8 cellular contexts compared by ENCODE assay signal in the genomic region with DNA sequence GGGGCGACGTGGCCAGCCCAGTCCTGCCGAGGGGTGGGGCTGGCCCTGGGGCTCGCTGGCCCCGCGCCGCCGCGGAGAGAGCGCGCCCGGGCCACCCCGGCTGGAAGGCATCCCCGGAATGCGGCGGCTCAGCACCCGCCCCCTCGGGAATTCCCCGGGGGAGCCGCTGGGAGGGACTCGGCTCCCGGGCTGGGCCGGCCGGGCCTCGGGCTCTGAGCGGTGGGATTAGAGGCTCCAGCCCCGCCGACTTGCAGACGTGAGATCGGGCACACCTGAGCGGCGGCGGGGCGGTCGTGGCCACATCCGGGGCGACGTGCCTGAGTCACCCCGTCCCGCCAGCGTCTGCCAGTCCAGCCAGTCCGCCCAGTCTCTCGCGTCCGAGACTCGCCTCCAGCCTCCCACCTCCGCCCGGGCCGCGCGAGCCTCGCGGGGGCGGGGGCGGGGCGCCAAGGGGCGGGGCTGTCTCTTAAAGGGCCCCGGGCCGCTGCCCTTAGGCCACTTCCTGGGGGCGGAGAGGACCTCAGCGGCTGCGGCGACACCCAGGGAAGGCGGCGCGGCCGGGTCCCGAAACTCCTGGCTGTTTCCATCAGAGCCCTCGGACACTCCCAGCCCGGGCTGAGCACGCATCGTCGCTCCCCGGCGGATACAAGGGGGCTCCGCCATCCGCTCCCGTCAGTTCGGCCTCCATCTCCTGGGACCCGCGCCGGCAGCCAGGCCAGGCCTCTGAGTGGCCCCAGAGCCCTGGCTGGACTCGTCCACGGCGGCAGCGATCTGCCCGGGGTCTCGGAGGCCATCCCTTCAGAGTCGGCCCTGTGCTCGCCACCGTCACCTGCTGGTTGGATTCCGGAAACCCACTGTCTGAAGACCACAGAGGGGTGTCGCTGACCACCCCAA. TPM values are rescaled to one million over a fixed set of nuclear protein-coding genes. Genes with fewer than 3 reads are reported as not detected.
DNase-seq lines count a peak whose midpoint lies in the region; ATAC-seq and TF ChIP-seq lines count a peak whose summit lies in the region.

KCTD11 (plus strand) TSS at position 498 of the 894 bp plus-strand sequence.

- TF ChIP-seq CTCF in endodermal cell (conservative IDR thresholded peaks at IDR 0.05) = peak; percentile 78

- peak within 1 kb of the TSS; percentile 91 for H3K9ac ChIP-seq in endodermal cell (ENCODE audit: extremely low read depth, low read length, poor library complexity, severe bottlenecking)

- peak; percentile 62 for ATAC-seq in HG02943 (IDR thresholded peaks at IDR 0.05; ENCODE audit: low read depth, unreplicated experiment)

- WGBS in endodermal cell (ENCODE audit: insufficient coverage in 1 of 2, insufficient read length in 1 of 2), 2 experiments = 0 to 1% methylated on average over 36 to 93 of the region's 93 CpGs
- WGBS in mesodermal cell (ENCODE audit: insufficient coverage in 2 of 2), 2 experiments = 0% methylated on average over 84 to 86 of the region's 93 CpGs

- H3K36me3 Mint-ChIP-seq in endodermal cell (ENCODE audit: low read depth) = no peaks in the 10 kb centered on the region

- H3K36me3 ChIP-seq in endodermal cell (ENCODE audit: control insufficient read depth, insufficient read depth, low read length) (no peaks in the 10 kb centered on the region), mesodermal cell (ENCODE audit: control insufficient read depth, insufficient read depth, low read length) (no peaks in the 10 kb centered on the region)

- H3K4me1 ChIP-seq in endodermal cell (ENCODE audit: control insufficient read depth, insufficient read depth, low read length) = peaks cover 5% of the 10 kb centered on the region
- H3K4me1 ChIP-seq in mesodermal cell (ENCODE audit: control insufficient read depth, insufficient read depth, low read length, poor library complexity, severe bottlenecking) = peaks cover 29% of the 10 kb centered on the region

- peaks cover 15% of the 10 kb centered on the region for H3K4me1 Mint-ChIP-seq in endodermal cell

- peaks cover 23% of the 10 kb centered on the region for H3K27me3 Mint-ChIP-seq in endodermal cell (ENCODE audit: insufficient read depth)

- no peaks in the 10 kb centered on the region for H3K9me3 Mint-ChIP-seq in endodermal cell

- H3K27me3 ChIP-seq in endodermal cell (ENCODE audit: control insufficient read depth, insufficient read depth, low read length, poor library complexity, severe bottlenecking) = no peaks in the 10 kb centered on the region

- peak; percentile 42 for DNase-seq in DMS79 treated with DMSO at 0.1 percent for 48 hours (lab: John Stamatoyannopoulos, UW)
- no peak for DNase-seq in DMS79 (lab: John Stamatoyannopoulos, UW)
- peak; percentile 82 for DNase-seq in NCI-H748 (lab: John Stamatoyannopoulos, UW; ENCODE audit: unreplicated experiment)
- peak; percentile 66 for DNase-seq in activated CD8-positive, alpha-beta memory T cell treated with anti-CD3 and anti-CD28 coated beads, Interleukin-2, amount 50 U/mL, for 1 hour (ENCODE audit: extremely low read depth)
- peak; percentile 97 for DNase-seq in endodermal cell
- peak; percentile 50 to 64 for DNase-seq in stimulated activated CD8-positive, alpha-beta memory T cell treated with anti-CD3 and anti-CD28 coated beads, Interleukin-2, amount 100 ng/mL, for 1 hour (ENCODE audit: low read depth in 2 of 2)

- H3K9me3 ChIP-seq in endodermal cell (ENCODE audit: control insufficient read depth, low read length) = no peaks in the 10 kb centered on the region
- H3K9me3 ChIP-seq in mesodermal cell (ENCODE audit: control insufficient read depth, low read length) = no peaks in the 10 kb centered on the region

- H3K4me3 Mint-ChIP-seq in endodermal cell = peak within 1 kb of the TSS; percentile 73

- H3K27ac ChIP-seq in endodermal cell (ENCODE audit: low read depth, low read length) = peak within 1 kb of the TSS; percentile 90
- peak within 1 kb of the TSS; percentile 98 for H3K27ac ChIP-seq in mesodermal cell (ENCODE audit: low read depth, low read length, severe bottlenecking)

- H3K27ac Mint-ChIP-seq in endodermal cell = peak within 1 kb of the TSS; percentile 90

- peak within 1 kb of the TSS; percentile 82 for H3K4me3 ChIP-seq in endodermal cell (ENCODE audit: low read length)
- peak within 1 kb of the TSS; percentile 86 for H3K4me3 ChIP-seq in mesodermal cell (ENCODE audit: extremely low read depth, insufficient read depth, low read length, poor library complexity, severe bottlenecking)

RNA-seq across cellular contexts. Expression of gene KCTD11, which starts in this region (rescaled TPM):
- total RNA-seq in endodermal cell = 1 to 10 TPM; 7.1 to 8.4 TPM
- polyA plus RNA-seq in endodermal cell (2013, experiment 1 of 2) = 9.4 TPM
- 8.9 TPM for polyA plus RNA-seq in endodermal cell (2013, experiment 2 of 2)
- polyA plus RNA-seq in mesodermal cell (2013, experiment 1 of 2) = 8.3 TPM
- polyA plus RNA-seq in mesodermal cell (2013, experiment 2 of 2) = 7.0 TPM
